Comparison of ENCODE assay signal across 8 cellular contexts in genomic region chr9:78234810-78235209, GRCh38. TPM values are rescaled to one million over a fixed set of nuclear protein-coding genes. Genes with fewer than 3 reads are reported as not detected.
DNase-seq lines count a peak whose midpoint lies in the region; ATAC-seq, FAIRE-seq and TF ChIP-seq lines count a peak whose summit lies in the region.

No MANE protein-coding gene starts in this region.

- H3K27ac ChIP-seq in GM23338 (ENCODE audit: low read depth) (no peak overlapping the region), SU-DHL-6 (ENCODE audit: low read depth, low read length) (no peak overlapping the region), gastroesophageal sphincter (no peak overlapping the region), smooth muscle cell (ENCODE audit: low read depth) (peak overlapping the region; percentile 65)

- H3K9ac ChIP-seq in SU-DHL-6 (ENCODE audit: low read length) (peak overlapping the region; percentile 84), smooth muscle cell (ENCODE audit: low read depth) (no peak overlapping the region)

- H3K27me3 ChIP-seq in GM23338 (ENCODE audit: insufficient read depth): no peaks in the 10 kb centered on the region
- H3K27me3 ChIP-seq in SU-DHL-6 (ENCODE audit: low read length): no peaks in the 10 kb centered on the region
- H3K27me3 ChIP-seq in gastroesophageal sphincter: no peaks in the 10 kb centered on the region
- no peaks in the 10 kb centered on the region for H3K27me3 ChIP-seq in smooth muscle cell (ENCODE audit: low read depth)

- peaks cover 18% of the 10 kb centered on the region for H3K4me1 Mint-ChIP-seq in GM23338

- H2AFZ ChIP-seq in GM23338 (no peak overlapping the region), SU-DHL-6 (ENCODE audit: low read depth, low read length, severe bottlenecking) (peak overlapping the region; percentile 96), smooth muscle cell (ENCODE audit: low read depth) (peak overlapping the region; percentile 75)

- peaks cover 7% of the 10 kb centered on the region; the same call in 1 of the 2 replicates for H3K4me1 ChIP-seq in GM23338 (ENCODE audit: insufficient read depth)
- H3K4me1 ChIP-seq in gastroesophageal sphincter: peaks cover 0 to 29% (median 0%) of the 10 kb centered on the region in 3 donors
- H3K4me1 ChIP-seq in smooth muscle cell (ENCODE audit: low read depth): peaks cover 11% of the 10 kb centered on the region

- H3K79me2 ChIP-seq in GM23338 (replicated peaks; ENCODE audit: insufficient read depth) (peaks cover 21% of the 10 kb centered on the region), SU-DHL-6 (ENCODE audit: insufficient read depth, low read length) (peaks cover 21% of the 10 kb centered on the region), smooth muscle cell (ENCODE audit: low read depth) (peaks cover 7% of the 10 kb centered on the region)

- TF ChIP-seq EP300 in gastroesophageal sphincter (IDR thresholded peaks at IDR 0.05): no peak

- no peak overlapping the region; the same call in 1 of the 2 replicates for H3K27ac Mint-ChIP-seq in GM23338

- no peak for DNase-seq in GM23338 (ENCODE audit: low spot score)
- DNase-seq in smooth muscle cell (lab: John Stamatoyannopoulos, UW; ENCODE audit: unreplicated experiment): no peak
- no peak for DNase-seq in D721Med (ENCODE audit: insufficient read length, low spot score)
- no peak for DNase-seq in islet precursor cell

- H3F3A ChIP-seq in GM23338 (replicated peaks; ENCODE audit: low read depth) (no peaks in the 10 kb centered on the region), SU-DHL-6 (ENCODE audit: insufficient read depth) (no peaks in the 10 kb centered on the region), smooth muscle cell (ENCODE audit: low read depth) (peaks cover 3% of the 10 kb centered on the region)

- no peak for ATAC-seq in GM23338
- no peak for ATAC-seq in gastroesophageal sphincter
- ATAC-seq in GM18868 (IDR thresholded peaks at IDR 0.05; ENCODE audit: unreplicated experiment): no peak
- no peak for ATAC-seq in HG02759 (IDR thresholded peaks at IDR 0.05; ENCODE audit: unreplicated experiment)

- H3K4me3 Mint-ChIP-seq in GM23338: no peak overlapping the region; the same call in 2 of the 3 replicates

- H3K9me3 ChIP-seq in SU-DHL-6 (ENCODE audit: insufficient read depth, low read length): no peaks in the 10 kb centered on the region
- no peaks in the 10 kb centered on the region for H3K9me3 ChIP-seq in gastroesophageal sphincter
- no peaks in the 10 kb centered on the region for H3K9me3 ChIP-seq in smooth muscle cell (replicated peaks; ENCODE audit: low read depth)

- H3K4me2 ChIP-seq in GM23338 (peak overlapping the region; percentile 82), SU-DHL-6 (ENCODE audit: low read depth, low read length, poor library complexity, severe bottlenecking) (peak overlapping the region; percentile 95), smooth muscle cell (peak overlapping the region; percentile 90)

- no peak for TF ChIP-seq CTCF in GM23338 (conservative IDR thresholded peaks at IDR 0.05; ENCODE audit: low read depth in 2 of 2)
- TF ChIP-seq CTCF in SU-DHL-6 (IDR thresholded peaks at IDR 0.05; ENCODE audit: insufficient read depth, low read length, poor library complexity, severe bottlenecking): no peak
- no peak for TF ChIP-seq CTCF in gastroesophageal sphincter (IDR thresholded peaks at IDR 0.05)
- TF ChIP-seq CTCF in smooth muscle cell (IDR thresholded peaks at IDR 0.05; ENCODE audit: borderline replicate concordance, insufficient read depth, poor library complexity, severe bottlenecking): no peak
- no peak for TF ChIP-seq CTCF in D721Med (IDR thresholded peaks at IDR 0.05; ENCODE audit: insufficient read depth, missing control alignments)

- WGBS in gastroesophageal sphincter (ENCODE audit: low coverage in 1 of 2), 2 donors: 39 to 48% methylated on average over 7 of the region's 7 CpGs
- WGBS in smooth muscle cell (ENCODE audit: low lambda C conversion rate): 34% methylated on average over 7 of the region's 7 CpGs

- H3K36me3 ChIP-seq in GM23338 (ENCODE audit: insufficient read depth) (peaks cover under 1% of the 10 kb centered on the region; the same call in 1 of the 2 replicates), SU-DHL-6 (ENCODE audit: low read length) (no peaks in the 10 kb centered on the region), gastroesophageal sphincter (no peaks in the 10 kb centered on the region), smooth muscle cell (ENCODE audit: low read depth) (no peaks in the 10 kb centered on the region)

- H4K20me1 ChIP-seq in GM23338 (replicated peaks; ENCODE audit: insufficient read depth): peaks cover 2% of the 10 kb centered on the region; the same call in 1 of the 2 replicates
- no peaks in the 10 kb centered on the region for H4K20me1 ChIP-seq in SU-DHL-6 (ENCODE audit: low read depth, low read length)
- no peaks in the 10 kb centered on the region for H4K20me1 ChIP-seq in smooth muscle cell (ENCODE audit: low read depth)

- no peaks in the 10 kb centered on the region for H3K9me2 ChIP-seq in GM23338 (ENCODE audit: insufficient read depth)
- no peaks in the 10 kb centered on the region for H3K9me2 ChIP-seq in SU-DHL-6 (replicated peaks; ENCODE audit: insufficient read depth, low read length)

- no peak for TF ChIP-seq POLR2A in gastroesophageal sphincter (IDR thresholded peaks at IDR 0.05)

- H3K27me3 Mint-ChIP-seq in GM23338 (ENCODE audit: insufficient read depth, low read depth, poor library complexity): peaks cover 9% of the 10 kb centered on the region

- peak overlapping the region; percentile 97 for H3K4me3 ChIP-seq in GM23338
- H3K4me3 ChIP-seq in SU-DHL-6 (ENCODE audit: insufficient read depth, low read length, poor library complexity, severe bottlenecking): peak overlapping the region; percentile 93
- H3K4me3 ChIP-seq in gastroesophageal sphincter: peak overlapping the region; percentile 75 to 79
- H3K4me3 ChIP-seq in smooth muscle cell: peak overlapping the region; percentile 80

- H3K36me3 Mint-ChIP-seq in GM23338 (ENCODE audit: low read depth): peaks cover 7% of the 10 kb centered on the region

- FAIRE-seq in D721Med (lab: Jason Lieb, UNC): no peak

- H3K9me3 Mint-ChIP-seq in GM23338: no peaks in the 10 kb centered on the region; the same call in 2 of the 3 replicates

TF ChIP-seq in GM23338, 12 proteins besides CTCF, POLR2A, EP300 and RAD21 (continues in another document):
- TF ChIP-seq ZNF462 (CRISPR knock-in tag; IDR thresholded peaks at IDR 0.05): no peak

RNA-seq across cellular contexts. Expression of gene CEP78, which starts 1.1 kb away (rescaled TPM):
- 46.6 and 48.3 TPM in 2 replicates for total RNA-seq in GM23338 (2014; rRNA removed; shearing (Covaris generic))
- 18.7 and 19.9 TPM in 2 replicates for polyA plus RNA-seq in GM23338 (2016; fragmentation: Nextera tagmentation; extraction: Ambion mirVana)
- 10 to 100 TPM in 1 of 4 donors, 1 to 10 TPM in 3; 7.4 to 11.1 (median 9.3) TPM for total RNA-seq in gastroesophageal sphincter
- 25.4 and 28.3 TPM in 2 replicates for total RNA-seq in smooth muscle cell
- 7.9 and 8.2 TPM in 2 replicates for polyA plus RNA-seq in smooth muscle cell
